ENCODE assay signal across 1 cellular context in the genomic region with DNA sequence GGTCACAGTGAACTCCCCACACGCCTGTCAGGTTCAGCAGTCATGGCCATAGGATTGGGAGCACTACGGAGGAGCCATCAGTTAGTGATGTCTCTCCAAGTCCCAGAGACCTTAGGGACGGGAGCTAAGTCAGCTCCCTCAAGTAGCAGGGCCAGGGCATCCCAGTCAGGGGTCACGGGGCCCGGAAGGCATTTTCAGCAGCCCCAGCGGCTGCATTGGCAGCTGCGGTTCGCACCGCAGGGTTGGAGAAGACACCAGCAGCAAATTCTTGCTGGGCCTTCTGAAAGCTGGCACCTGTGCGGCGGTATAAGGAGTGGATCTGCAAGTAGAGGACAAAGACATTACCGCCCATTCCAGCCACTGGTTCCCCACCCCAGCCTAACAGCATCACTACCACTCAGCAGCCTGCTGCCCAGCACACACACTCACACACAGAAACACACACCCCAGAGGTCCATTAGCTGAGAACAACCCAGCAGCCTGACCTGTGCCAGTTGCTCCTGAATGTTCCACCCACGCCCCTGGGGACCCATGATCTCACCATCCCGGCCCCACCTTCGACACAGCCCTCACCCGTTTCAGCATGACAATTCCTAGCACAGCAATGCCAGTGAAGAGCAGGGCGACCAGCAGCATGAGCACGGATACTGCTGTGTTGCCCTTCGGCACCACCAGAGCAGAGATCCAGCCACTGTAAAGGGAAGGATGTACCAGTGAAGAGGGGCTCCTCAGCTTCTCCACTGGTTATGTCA.
TF ChIP-seq lines count a peak whose summit lies in the region.

No MANE protein-coding gene starts in this region.

TF ChIP-seq in HCT116, 20 proteins besides CTCF, POLR2A, EP300 and RAD21 (continued from another document):
- no peak for TF ChIP-seq FOSL1 (IDR thresholded peaks at IDR 0.05; ENCODE audit: low read depth)
- no peak for TF ChIP-seq SRF (IDR thresholded peaks at IDR 0.05; ENCODE audit: low read depth)
- TF ChIP-seq TCF7L2 (IDR thresholded peaks at IDR 0.05; ENCODE audit: borderline replicate concordance, extremely low read depth, insufficient read depth, insufficient read length), result no peak
- no peak for TF ChIP-seq ELF1 (IDR thresholded peaks at IDR 0.05; ENCODE audit: borderline replicate concordance, low read depth)
- TF ChIP-seq, protein P1, sequence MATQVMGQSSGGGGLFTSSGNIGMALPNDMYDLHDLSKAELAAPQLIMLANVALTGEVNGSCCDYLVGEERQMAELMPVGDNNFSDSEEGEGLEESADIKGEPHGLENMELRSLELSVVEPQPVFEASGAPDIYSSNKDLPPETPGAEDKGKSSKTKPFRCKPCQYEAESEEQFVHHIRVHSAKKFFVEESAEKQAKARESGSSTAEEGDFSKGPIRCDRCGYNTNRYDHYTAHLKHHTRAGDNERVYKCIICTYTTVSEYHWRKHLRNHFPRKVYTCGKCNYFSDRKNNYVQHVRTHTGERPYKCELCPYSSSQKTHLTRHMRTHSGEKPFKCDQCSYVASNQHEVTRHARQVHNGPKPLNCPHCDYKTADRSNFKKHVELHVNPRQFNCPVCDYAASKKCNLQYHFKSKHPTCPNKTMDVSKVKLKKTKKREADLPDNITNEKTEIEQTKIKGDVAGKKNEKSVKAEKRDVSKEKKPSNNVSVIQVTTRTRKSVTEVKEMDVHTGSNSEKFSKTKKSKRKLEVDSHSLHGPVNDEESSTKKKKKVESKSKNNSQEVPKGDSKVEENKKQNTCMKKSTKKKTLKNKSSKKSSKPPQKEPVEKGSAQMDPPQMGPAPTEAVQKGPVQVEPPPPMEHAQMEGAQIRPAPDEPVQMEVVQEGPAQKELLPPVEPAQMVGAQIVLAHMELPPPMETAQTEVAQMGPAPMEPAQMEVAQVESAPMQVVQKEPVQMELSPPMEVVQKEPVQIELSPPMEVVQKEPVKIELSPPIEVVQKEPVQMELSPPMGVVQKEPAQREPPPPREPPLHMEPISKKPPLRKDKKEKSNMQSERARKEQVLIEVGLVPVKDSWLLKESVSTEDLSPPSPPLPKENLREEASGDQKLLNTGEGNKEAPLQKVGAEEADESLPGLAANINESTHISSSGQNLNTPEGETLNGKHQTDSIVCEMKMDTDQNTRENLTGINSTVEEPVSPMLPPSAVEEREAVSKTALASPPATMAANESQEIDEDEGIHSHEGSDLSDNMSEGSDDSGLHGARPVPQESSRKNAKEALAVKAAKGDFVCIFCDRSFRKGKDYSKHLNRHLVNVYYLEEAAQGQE (IDR thresholded peaks at IDR 0.05; ENCODE audit: low read depth), result no peak
- TF ChIP-seq YY1 (IDR thresholded peaks at IDR 0.05; ENCODE audit: extremely low read depth, insufficient replicate concordance, low read depth, low read length), result no peak
- no peak for TF ChIP-seq ZFX (IDR thresholded peaks at IDR 0.05)
- TF ChIP-seq SIN3A (IDR thresholded peaks at IDR 0.05; ENCODE audit: low read depth), result no peak
- TF ChIP-seq EZH2phosphoT487 (IDR thresholded peaks at IDR 0.05; ENCODE audit: borderline replicate concordance), result no peak
TF ChIP-seq in HCT116: peak in this region for 0.
